15 cellular contexts compared by ENCODE assay signal in the genomic region with DNA sequence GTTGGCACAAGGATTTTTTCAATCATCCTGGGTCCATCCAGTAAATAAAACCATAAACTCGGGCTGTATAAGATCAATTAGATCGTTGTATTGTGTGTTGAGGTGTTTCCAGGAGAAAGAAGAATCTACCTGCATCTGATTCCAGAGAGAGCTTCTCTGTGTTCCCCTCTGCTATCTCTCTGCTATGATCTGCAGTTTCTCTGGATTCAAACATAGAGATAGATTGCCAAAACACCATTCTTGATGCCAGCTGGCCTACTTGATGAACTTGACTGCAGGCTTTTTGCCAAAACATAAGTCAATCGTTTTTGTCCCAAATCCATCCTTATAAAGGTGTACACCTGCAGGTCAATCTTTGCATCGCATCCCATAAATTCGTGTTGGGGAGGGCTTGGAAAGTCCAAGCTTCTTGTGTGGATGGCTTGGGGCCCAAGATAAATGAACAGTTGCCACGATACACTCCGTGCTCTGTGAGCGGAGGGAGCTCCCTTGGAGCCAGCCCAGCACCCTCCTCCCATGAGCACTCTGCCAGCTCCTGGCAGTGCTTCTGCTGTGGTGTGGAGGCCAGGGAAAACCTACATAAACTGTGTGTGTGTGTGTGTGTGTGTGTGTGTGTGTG. TPM values are rescaled to one million over a fixed set of nuclear protein-coding genes. Genes with fewer than 3 reads are reported as not detected.
DNase-seq lines count a peak whose midpoint lies in the region; ATAC-seq and TF ChIP-seq lines count a peak whose summit lies in the region.
"Had no signal": no experiment of that assay in that cellular context is flagged by ENCODE, and none has a peak within 500 bp of the region (broad histone marks: within the 10 kb centered on the region; RNA-seq: fewer than 3 reads in every experiment).

No MANE protein-coding gene starts in this region.

- no peak overlapping the region for H3K9ac ChIP-seq in colonic mucosa (ENCODE audit: low read depth in 2 of 2, low read length in 2 of 2)

- H3K9me3 ChIP-seq in colonic mucosa = no peaks in the 10 kb centered on the region
- no peaks in the 10 kb centered on the region for H3K9me3 ChIP-seq in right lobe of liver

- peak; percentile 87 for DNase-seq in NCI-H1105 treated with DMSO at 0.1 percent for 48 hours (lab: John Stamatoyannopoulos, UW)
- DNase-seq in colonic mucosa = peak; percentile 35
- peak; percentile 69 to 90 (median 90) for DNase-seq in right lobe of liver
- DNase-seq in substantia nigra (lab: John Stamatoyannopoulos, UW) = peak in 39 of 49 donors; percentile 4 to 78 (median 30)
- DNase-seq in AG08396 (ENCODE audit: low spot score) = no peak
- DNase-seq in SHP77 (lab: John Stamatoyannopoulos, UW) = no peak
- DNase-seq: activated CD4-positive, alpha-beta T cell treated with anti-CD3 and anti-CD28 coated beads, Interleukin-2, amount 50 U/mL, for 4 hours; activated naive CD4-positive, alpha-beta T cell; GF-D8; KG1; NCI-H2227 treated with DMSO at 0.1 percent for 48 hours; stimulated activated naive CD4-positive, alpha-beta T cell treated with Interleukin-2 at 50 U/mL for 16 hours had no signal

- H3K27ac ChIP-seq in colonic mucosa = no peak overlapping the region
- peak overlapping the region in 2 of 3 donors; percentile 38 to 52 for H3K27ac ChIP-seq in right lobe of liver
- H3K27ac ChIP-seq in substantia nigra (ENCODE audit: low read depth, low read length, poor library complexity, severe bottlenecking) = no peak overlapping the region

- H3K4me1 ChIP-seq in colonic mucosa = no peaks in the 10 kb centered on the region
- peaks cover 0 to 12% (median 2%) of the 10 kb centered on the region in 4 donors for H3K4me1 ChIP-seq in right lobe of liver

- TF ChIP-seq CTCF in colonic mucosa (IDR thresholded peaks at IDR 0.05) (no peak), right lobe of liver (IDR thresholded peaks at IDR 0.05) (peak in 2 of 4 donors; percentile 12 to 20)

- H3K36me3 ChIP-seq in colonic mucosa (no peaks in the 10 kb centered on the region), right lobe of liver (no peaks in the 10 kb centered on the region)

- WGBS in right lobe of liver (ENCODE audit: insufficient coverage, low coverage, low lambda C conversion rate, missing lambda C conversion rate) = 26% methylated on average over 6 of the region's 8 CpGs

- intact Hi-C loops in colonic mucosa (cut with DNase I) = no loop called here
- intact Hi-C loops in right lobe of liver (cut with DNase I) = no loop called here

- H3K4me3 ChIP-seq in colonic mucosa = no peak overlapping the region
- H3K4me3 ChIP-seq in right lobe of liver = no peak overlapping the region

- no peak for TF ChIP-seq POLR2A in right lobe of liver (IDR thresholded peaks at IDR 0.05)

- peak; percentile 97 to 98 (median 98) for ATAC-seq in right lobe of liver
- ATAC-seq in GM21786 (IDR thresholded peaks at IDR 0.05; ENCODE audit: unreplicated experiment) = no peak
- ATAC-seq in HG03175 (IDR thresholded peaks at IDR 0.05; ENCODE audit: unreplicated experiment) = no peak

- H3K27me3 ChIP-seq in colonic mucosa (no peaks in the 10 kb centered on the region), right lobe of liver (no peaks in the 10 kb centered on the region)

RNA-seq across cellular contexts. Expression of gene CERS3, which starts 2.7 kb away (rescaled TPM):
- total RNA-seq in colonic mucosa = under 1 TPM in 1 of 2 donors, not detected in 1; 0.12 TPM
- not detected for total RNA-seq in right lobe of liver
- total RNA-seq: fibroblast of villous mesenchyme had no signal

Comparison
In these comparisons a context has a peak if more than half of its experiments do, and no peak if none do; other contexts are left out.
1. DNase-seq: peak in NCI-H1105 treated with DMSO at 0.1 percent for 48 hours (single experiment), colonic mucosa (single experiment), right lobe of liver (3 of 3) and substantia nigra (39 of 49); none in AG08396 (single experiment) and SHP77 (0 of 2).
2. H3K27ac ChIP-seq: peak in right lobe of liver (2 of 3); none in colonic mucosa (single experiment) and substantia nigra (single experiment).
3. ATAC-seq: peak in right lobe of liver (4 of 4); none in GM21786 (single experiment) and HG03175 (single experiment).